In the genomic region with DNA sequence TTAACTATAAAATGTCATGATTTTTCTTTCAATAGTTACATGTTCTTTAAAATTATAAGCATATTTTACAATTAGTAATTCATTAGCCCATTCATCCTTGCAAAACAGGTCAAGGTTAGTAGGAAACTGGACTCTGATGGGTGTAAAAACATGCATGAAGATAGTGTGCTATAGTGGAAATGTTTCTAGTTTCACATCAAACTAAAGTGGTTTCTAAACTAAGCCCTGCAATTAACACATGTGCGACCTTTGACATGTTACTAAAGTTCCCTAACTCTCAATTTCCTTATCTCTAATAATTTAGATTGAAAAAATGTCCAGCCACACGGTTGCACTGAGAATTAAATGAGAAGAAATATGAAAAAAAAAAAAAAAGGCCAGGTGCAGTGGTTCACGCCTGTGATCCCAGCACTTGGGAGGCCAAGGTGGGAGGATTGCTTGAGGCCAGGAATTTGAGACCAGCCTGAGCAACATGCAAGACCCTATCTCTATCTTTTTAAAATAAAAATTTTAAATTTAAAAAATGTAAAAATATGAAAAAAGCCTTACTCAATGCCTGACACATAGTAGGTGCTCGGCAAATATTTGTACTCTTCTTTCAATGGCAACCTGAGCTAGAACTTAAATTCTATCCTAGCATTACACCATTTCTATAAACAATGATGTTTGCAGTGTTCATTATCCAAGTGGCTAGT, we compare ENCODE assay signal across 21 cellular contexts. TPM values are rescaled to one million over a fixed set of nuclear protein-coding genes. Genes with fewer than 3 reads are reported as not detected.
"Had no signal": no experiment of that assay in that cellular context is flagged by ENCODE, and none has a peak within 500 bp of the region (broad histone marks: within the 10 kb centered on the region; RNA-seq: fewer than 3 reads in every experiment).

No MANE protein-coding gene starts in this region.

- H3K36me3 ChIP-seq: esophagus muscularis mucosa, gastroesophageal sphincter, ovary, right atrium auricular region, suprapubic skin, thyroid gland had no signal

- ATAC-seq: gastroesophageal sphincter; left colon; naive thymus-derived CD8-positive, alpha-beta T cell had no signal

- H3K27ac Mint-ChIP-seq: naive thymus-derived CD8-positive, alpha-beta T cell; type B pancreatic cell had no signal

- H3K9me3 ChIP-seq: esophagus muscularis mucosa, gastroesophageal sphincter, ovary, right atrium auricular region, suprapubic skin, thyroid gland had no signal

- H2AFZ ChIP-seq: hepatocyte had no signal

- H3K9me3 Mint-ChIP-seq: type B pancreatic cell had no signal

- H3K4me1 Mint-ChIP-seq: naive thymus-derived CD8-positive, alpha-beta T cell had no signal

- H3K4me3 Mint-ChIP-seq: naive thymus-derived CD8-positive, alpha-beta T cell; type B pancreatic cell had no signal

- H3K4me2 ChIP-seq: hepatocyte, smooth muscle cell had no signal

- H3K27me3 ChIP-seq: dorsolateral prefrontal cortex, esophagus muscularis mucosa, gastroesophageal sphincter, hepatocyte, ovary, right atrium auricular region, suprapubic skin, thyroid gland had no signal

- H3K4me1 ChIP-seq: suprapubic skin, thyroid gland had no signal

- H3K27ac ChIP-seq: dorsolateral prefrontal cortex, epithelial cell of prostate, gastroesophageal sphincter, hepatocyte, ovary, suprapubic skin, thyroid gland had no signal

- H3K4me3 ChIP-seq: dorsolateral prefrontal cortex, esophagus muscularis mucosa, gastroesophageal sphincter, hepatocyte, ovary, right atrium auricular region, smooth muscle cell, suprapubic skin, thyroid gland had no signal

- H3K36me3 Mint-ChIP-seq: naive thymus-derived CD8-positive, alpha-beta T cell; type B pancreatic cell had no signal

- H3K79me2 ChIP-seq: hepatocyte had no signal

- H3K27me3 Mint-ChIP-seq: type B pancreatic cell had no signal

- DNase-seq: cortex of kidney; dorsolateral prefrontal cortex; effector CD8-positive, alpha-beta T cell; glutamatergic neuron; kidney; left colon; mammary epithelial cell; naive thymus-derived CD8-positive, alpha-beta T cell; ovary; stimulated activated CD4-positive, alpha-beta T cell treated with anti-CD3 and anti-CD28 coated beads, Interleukin-2, amount 100 ng/mL, for 48 hours; stimulated activated naive CD4-positive, alpha-beta T cell treated with Interleukin-2 at 50 U/mL for 16 hours; thyroid gland had no signal

RNA-seq across cellular contexts. Expression of gene PALMD, which starts 44.1 kb away (rescaled TPM):
- total RNA-seq: mononuclear cell; naive thymus-derived CD8-positive, alpha-beta T cell had no signal
- polyA plus RNA-seq: naive thymus-derived CD8-positive, alpha-beta T cell had no signal
